Comparison of ENCODE assay signal across 2 cellular contexts in genomic region chr19:56139847-56140582, GRCh38.
TF ChIP-seq lines count a peak whose summit lies in the region.

No MANE protein-coding gene starts in this region.

TF ChIP-seq in HEK293, 187 proteins besides CTCF, POLR2A, EP300 and RAD21 (continued from another document and continues in another):
- TF ChIP-seq PRDM10 (tag by site-specific recombination; IDR thresholded peaks at IDR 0.05) (no peak), ZNF394 (tag by site-specific recombination; IDR thresholded peaks at IDR 0.05; ENCODE audit: borderline replicate concordance) (no peak), ZNF621 (tag by site-specific recombination; IDR thresholded peaks at IDR 0.05) (no peak), HOXD13 (CRISPR knock-in tag; IDR thresholded peaks at IDR 0.05; ENCODE audit: borderline replicate concordance) (no peak), MZF1 (tag by site-specific recombination; IDR thresholded peaks at IDR 0.05; ENCODE audit: borderline replicate concordance) (no peak), ZNF660 (tag by site-specific recombination; IDR thresholded peaks at IDR 0.05) (no peak), KLF7 (tag by site-specific recombination; IDR thresholded peaks at IDR 0.05; ENCODE audit: borderline replicate concordance) (no peak), ZNF350 (tag by site-specific recombination; IDR thresholded peaks at IDR 0.05) (no peak), ZBTB10 (tag by site-specific recombination; IDR thresholded peaks at IDR 0.05) (peak; percentile 34; the same call in 1 of the 2 replicates), ZNF544 (tag by site-specific recombination; IDR thresholded peaks at IDR 0.05) (no peak), REST (tag by site-specific recombination; IDR thresholded peaks at IDR 0.05) (0 out of 2 replicates have a peak, but pooled peaks have one; percentile 12)
- TF ChIP-seq, protein P1, sequence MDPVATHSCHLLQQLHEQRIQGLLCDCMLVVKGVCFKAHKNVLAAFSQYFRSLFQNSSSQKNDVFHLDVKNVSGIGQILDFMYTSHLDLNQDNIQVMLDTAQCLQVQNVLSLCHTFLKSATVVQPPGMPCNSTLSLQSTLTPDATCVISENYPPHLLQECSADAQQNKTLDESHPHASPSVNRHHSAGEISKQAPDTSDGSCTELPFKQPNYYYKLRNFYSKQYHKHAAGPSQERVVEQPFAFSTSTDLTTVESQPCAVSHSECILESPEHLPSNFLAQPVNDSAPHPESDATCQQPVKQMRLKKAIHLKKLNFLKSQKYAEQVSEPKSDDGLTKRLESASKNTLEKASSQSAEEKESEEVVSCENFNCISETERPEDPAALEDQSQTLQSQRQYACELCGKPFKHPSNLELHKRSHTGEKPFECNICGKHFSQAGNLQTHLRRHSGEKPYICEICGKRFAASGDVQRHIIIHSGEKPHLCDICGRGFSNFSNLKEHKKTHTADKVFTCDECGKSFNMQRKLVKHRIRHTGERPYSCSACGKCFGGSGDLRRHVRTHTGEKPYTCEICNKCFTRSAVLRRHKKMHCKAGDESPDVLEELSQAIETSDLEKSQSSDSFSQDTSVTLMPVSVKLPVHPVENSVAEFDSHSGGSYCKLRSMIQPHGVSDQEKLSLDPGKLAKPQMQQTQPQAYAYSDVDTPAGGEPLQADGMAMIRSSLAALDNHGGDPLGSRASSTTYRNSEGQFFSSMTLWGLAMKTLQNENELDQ (tag by site-specific recombination; IDR thresholded peaks at IDR 0.05; ENCODE audit: low read depth) = no peak

TF ChIP-seq in SK-N-SH, 30 proteins besides CTCF, POLR2A, EP300 and RAD21 (continued from another document):
- TF ChIP-seq REST (IDR thresholded peaks at IDR 0.05; ENCODE audit: low read depth, low read length) = no peak
- no peak for TF ChIP-seq ZBTB33 (IDR thresholded peaks at IDR 0.05; ENCODE audit: borderline replicate concordance, low read depth)
- TF ChIP-seq, protein P2, sequence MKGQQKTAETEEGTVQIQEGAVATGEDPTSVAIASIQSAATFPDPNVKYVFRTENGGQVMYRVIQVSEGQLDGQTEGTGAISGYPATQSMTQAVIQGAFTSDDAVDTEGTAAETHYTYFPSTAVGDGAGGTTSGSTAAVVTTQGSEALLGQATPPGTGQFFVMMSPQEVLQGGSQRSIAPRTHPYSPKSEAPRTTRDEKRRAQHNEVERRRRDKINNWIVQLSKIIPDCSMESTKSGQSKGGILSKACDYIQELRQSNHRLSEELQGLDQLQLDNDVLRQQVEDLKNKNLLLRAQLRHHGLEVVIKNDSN (IDR thresholded peaks at IDR 0.05; ENCODE audit: borderline replicate concordance, low read depth) = no peak
- no peak for TF ChIP-seq YY1 (IDR thresholded peaks at IDR 0.05; ENCODE audit: low read depth)
- no peak for TF ChIP-seq FOXJ3 (CRISPR knock-in tag; IDR thresholded peaks at IDR 0.05)
- TF ChIP-seq FOSL2 (IDR thresholded peaks at IDR 0.05; ENCODE audit: borderline replicate concordance, low read depth) = no peak
- no peak for TF ChIP-seq FOXM1 (IDR thresholded peaks at IDR 0.05; ENCODE audit: low read depth)
- no peak for TF ChIP-seq SIN3A (IDR thresholded peaks at IDR 0.05; ENCODE audit: borderline replicate concordance, low read depth, low read length)
- no peak for TF ChIP-seq TAF1 (IDR thresholded peaks at IDR 0.05; ENCODE audit: borderline replicate concordance, low read depth, low read length)
